In the genomic region with DNA sequence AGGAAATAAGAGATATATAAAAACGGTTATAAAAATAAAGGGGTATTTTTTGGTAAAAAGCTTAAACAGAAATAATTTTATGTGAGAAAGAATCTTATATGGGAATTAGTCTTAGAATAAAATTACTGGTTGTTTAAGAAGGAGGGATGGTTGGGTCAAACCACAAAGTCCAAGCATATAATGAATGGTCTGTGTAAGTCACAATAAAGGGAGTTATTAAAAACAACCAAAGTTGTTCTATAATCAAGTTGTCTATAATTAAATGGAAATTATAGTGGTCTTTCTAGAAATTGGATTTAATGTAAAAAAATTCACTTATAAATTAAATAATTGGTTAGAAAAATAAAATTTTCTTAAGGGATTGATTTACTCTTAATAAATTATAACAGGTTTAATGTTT, we compare ENCODE assay signal across 33 cellular contexts.
"Had no signal": no experiment of that assay in that cellular context is flagged by ENCODE, and none has a peak within 500 bp of the region (broad histone marks: within the 10 kb centered on the region; RNA-seq: fewer than 3 reads in every experiment).

No MANE protein-coding gene starts in this region.

- H3K9ac ChIP-seq: parathyroid adenoma had no signal

- H3K27ac ChIP-seq: adrenal gland, cardiac muscle cell, colonic mucosa, gastroesophageal sphincter, parathyroid adenoma, psoas muscle, stomach, thyroid gland, upper lobe of left lung, vagina, WERI-Rb-1 had no signal

- H3K27ac Mint-ChIP-seq: activated CD4-positive, alpha-beta memory T cell treated with anti-CD3 and anti-CD28 coated beads for 36 hours; activated naive CD4-positive, alpha-beta T cell treated with anti-CD3 and anti-CD28 coated beads for 36 hours; activated naive CD8-positive, alpha-beta T cell treated with anti-CD3 and anti-CD28 coated beads for 36 hours; activated T-helper 1 cell treated with anti-CD3 and anti-CD28 coated beads, Interleukin-12 subunit alpha, Interleukin-12 subunit beta, Interleukin-2, Interleukin-4 antibody, amounts not matched to agents 30 ng/mL and 10 ng/mL and 1 ng/mL, durations not matched to agents 14 hours and 24 hours and 36 hours; brain; immature natural killer cell; naive thymus-derived CD8-positive, alpha-beta T cell; stimulated activated naive B cell treated with anti-CD40 and anti-IgM and Interleukin-4, amounts not matched to agents 10 μg/mL and 1 μg/mL and 100 μg/mL, for 72 hours had no signal

- DNase-seq: activated CD4-positive, alpha-beta memory T cell treated with anti-CD3 and anti-CD28 coated beads for 36 hours; activated CD4-positive, alpha-beta T cell treated with anti-CD3 and anti-CD28 coated beads for 48 hours; activated CD8-positive, alpha-beta memory T cell treated with anti-CD3 and anti-CD28 coated beads, Interleukin-2, amount 50 U/mL, for 4 hours; activated effector memory CD4-positive, alpha-beta T cell treated with anti-CD3 and anti-CD28 coated beads, Interleukin-2, amount 50 U/mL, for 16 hours; activated naive CD4-positive, alpha-beta T cell treated with anti-CD3 and anti-CD28 coated beads for 36 hours; activated naive CD8-positive, alpha-beta T cell treated with anti-CD3 and anti-CD28 coated beads for 36 hours; activated T-cell treated with anti-CD3 and anti-CD28 coated beads, Interleukin-2, amount 50 U/mL, for 1 hour; adrenal gland; aorta; cerebellar nuclear complex; colonic mucosa; effector CD8-positive, alpha-beta T cell; hippocampal formation; immature natural killer cell; naive thymus-derived CD8-positive, alpha-beta T cell; nucleus accumbens; psoas muscle; stimulated activated CD4-positive, alpha-beta T cell treated with anti-CD3 and anti-CD28 coated beads, Interleukin-15, amount 100 ng/mL, for 24 hours; stimulated activated CD4-positive, alpha-beta T cell treated with anti-CD3 and anti-CD28 coated beads, Interleukin-2, amount 100 ng/mL, for 24 hours; stimulated activated naive B cell treated with anti-CD40 and anti-IgM and Interleukin-4, amounts not matched to agents 10 μg/mL and 1 μg/mL and 100 μg/mL, for 72 hours; stomach; T-helper 9 cell; thyroid gland; upper lobe of left lung; WERI-Rb-1 had no signal

- H3K27me3 Mint-ChIP-seq: activated CD4-positive, alpha-beta memory T cell treated with anti-CD3 and anti-CD28 coated beads for 36 hours; activated naive CD8-positive, alpha-beta T cell treated with anti-CD3 and anti-CD28 coated beads for 36 hours; naive thymus-derived CD8-positive, alpha-beta T cell; stimulated activated naive B cell treated with anti-CD40 and anti-IgM and Interleukin-4, amounts not matched to agents 10 μg/mL and 1 μg/mL and 100 μg/mL, for 72 hours had no signal

- H3K36me3 ChIP-seq: adrenal gland, cardiac muscle cell, colonic mucosa, gastroesophageal sphincter, stomach, thyroid gland, upper lobe of left lung, vagina, WERI-Rb-1 had no signal

- H3K27me3 ChIP-seq: adrenal gland, cardiac muscle cell, colonic mucosa, gastroesophageal sphincter, stomach, thyroid gland, upper lobe of left lung, vagina had no signal

- H3K4me1 ChIP-seq: adrenal gland, colonic mucosa, gastroesophageal sphincter, parathyroid adenoma, psoas muscle, stomach, thyroid gland, upper lobe of left lung, vagina had no signal

- H2AFZ ChIP-seq: parathyroid adenoma had no signal

- H3K79me2 ChIP-seq: parathyroid adenoma had no signal

- H3K36me3 Mint-ChIP-seq: activated CD4-positive, alpha-beta memory T cell treated with anti-CD3 and anti-CD28 coated beads for 36 hours; activated naive CD8-positive, alpha-beta T cell treated with anti-CD3 and anti-CD28 coated beads for 36 hours; brain; immature natural killer cell; naive thymus-derived CD8-positive, alpha-beta T cell; stimulated activated naive B cell treated with anti-CD40 and anti-IgM and Interleukin-4, amounts not matched to agents 10 μg/mL and 1 μg/mL and 100 μg/mL, for 72 hours had no signal

- H3K4me1 Mint-ChIP-seq: activated naive CD8-positive, alpha-beta T cell treated with anti-CD3 and anti-CD28 coated beads for 36 hours; brain; immature natural killer cell; naive thymus-derived CD8-positive, alpha-beta T cell; neural crest cell; stimulated activated naive B cell treated with anti-CD40 and anti-IgM and Interleukin-4, amounts not matched to agents 10 μg/mL and 1 μg/mL and 100 μg/mL, for 72 hours had no signal

- H3K4me3 Mint-ChIP-seq: activated CD4-positive, alpha-beta memory T cell treated with anti-CD3 and anti-CD28 coated beads for 36 hours; activated naive CD4-positive, alpha-beta T cell treated with anti-CD3 and anti-CD28 coated beads for 36 hours; activated naive CD8-positive, alpha-beta T cell treated with anti-CD3 and anti-CD28 coated beads for 36 hours; activated T-helper 1 cell treated with anti-CD3 and anti-CD28 coated beads, Interleukin-12 subunit alpha, Interleukin-12 subunit beta, Interleukin-2, Interleukin-4 antibody, amounts not matched to agents 30 ng/mL and 10 ng/mL and 1 ng/mL, durations not matched to agents 14 hours and 24 hours and 36 hours; brain; immature natural killer cell; naive thymus-derived CD8-positive, alpha-beta T cell; neural crest cell; stimulated activated naive B cell treated with anti-CD40 and anti-IgM and Interleukin-4, amounts not matched to agents 10 μg/mL and 1 μg/mL and 100 μg/mL, for 72 hours had no signal

- H3K9me3 ChIP-seq: adrenal gland, colonic mucosa, psoas muscle, thyroid gland, vagina had no signal

- H3K4me3 ChIP-seq: adrenal gland, cardiac muscle cell, colonic mucosa, gastroesophageal sphincter, psoas muscle, stomach, thyroid gland, upper lobe of left lung, vagina had no signal

- ATAC-seq: activated CD4-positive, CD25-positive, alpha-beta regulatory T cell treated with anti-CD3 and anti-CD28 coated beads, Interleukin-2, amount 50 U/mL, for 24 hours; gastroesophageal sphincter; naive thymus-derived CD8-positive, alpha-beta T cell; psoas muscle; stimulated activated naive B cell treated with anti-CD40 and anti-IgM and Interleukin-4, amounts not matched to agents 10 μg/mL and 1 μg/mL and 100 μg/mL, for 72 hours had no signal
